In genomic region chr7:15801041-15801440, GRCh38 we compare ENCODE assay signal across 26 cellular contexts.
"Had no signal": no experiment of that assay in that cellular context is flagged by ENCODE, and none has a peak within 500 bp of the region (broad histone marks: within the 10 kb centered on the region; RNA-seq: fewer than 3 reads in every experiment).

No MANE protein-coding gene starts in this region.

- DNase-seq: activated B cell treated with CpG ODN at 0.5 μM for 24 hours; activated CD4-positive, alpha-beta T cell treated with anti-CD3 and anti-CD28 coated beads for 48 hours; activated CD8-positive, alpha-beta T cell treated with anti-CD3 and anti-CD28 coated beads for 36 hours; activated naive CD4-positive, alpha-beta T cell; activated naive CD8-positive, alpha-beta T cell treated with anti-CD3 and anti-CD28 coated beads for 36 hours; activated T-cell treated with anti-CD3 and anti-CD28 coated beads, Interleukin-2, amount 50 U/mL, for 1 hour; amniotic stem cell; colonic mucosa; endodermal cell; foreskin melanocyte; immature natural killer cell; kidney glomerular epithelial cell; naive B cell; stimulated activated CD4-positive, alpha-beta T cell treated with anti-CD3 and anti-CD28 coated beads, Interleukin-4, amount 100 ng/mL, for 24 hours; upper lobe of right lung had no signal

- H3K9me3 ChIP-seq: colonic mucosa, mucosa of descending colon, sigmoid colon, thoracic aorta, upper lobe of right lung had no signal

- H3K27ac ChIP-seq: brain microvascular endothelial cell, colonic mucosa, epithelial cell of prostate, upper lobe of right lung had no signal

- H3K36me3 Mint-ChIP-seq: activated naive CD8-positive, alpha-beta T cell treated with anti-CD3 and anti-CD28 coated beads for 36 hours; immature natural killer cell; memory B cell; naive B cell; neural progenitor cell; stimulated activated effector memory CD8-positive, alpha-beta T cell treated with anti-CD3 and anti-CD28 coated beads, Interleukin-12 subunit alpha, Interleukin-12 subunit beta, amount 100 ng/mL, for 72 hours had no signal

- H3K4me1 Mint-ChIP-seq: activated B cell treated with CpG ODN at 0.5 μM for 24 hours; activated naive CD8-positive, alpha-beta T cell treated with anti-CD3 and anti-CD28 coated beads for 36 hours; activated T-helper 17 cell treated with anti-CD3 and anti-CD28 coated beads, Interleukin-2, amount 50 U/mL, for 72 hours; central memory CD8-positive, alpha-beta T cell; endodermal cell; immature natural killer cell; memory B cell; naive B cell; stimulated activated effector memory CD8-positive, alpha-beta T cell treated with anti-CD3 and anti-CD28 coated beads, Interleukin-12 subunit alpha, Interleukin-12 subunit beta, amount 100 ng/mL, for 72 hours had no signal

- H3K36me3 ChIP-seq: brain microvascular endothelial cell, colonic mucosa, neural progenitor cell, sigmoid colon, thoracic aorta, upper lobe of right lung had no signal

- H3K9ac ChIP-seq: neural progenitor cell had no signal

- H2AFZ ChIP-seq: neural progenitor cell had no signal

- H3K4me3 Mint-ChIP-seq: activated B cell treated with CpG ODN at 0.5 μM for 24 hours; activated CD8-positive, alpha-beta T cell treated with anti-CD3 and anti-CD28 coated beads for 36 hours; activated naive CD8-positive, alpha-beta T cell treated with anti-CD3 and anti-CD28 coated beads for 36 hours; activated T-helper 17 cell treated with anti-CD3 and anti-CD28 coated beads, Interleukin-2, amount 50 U/mL, for 72 hours; central memory CD8-positive, alpha-beta T cell; endodermal cell; immature natural killer cell; memory B cell; naive B cell; neural progenitor cell; stimulated activated effector memory CD8-positive, alpha-beta T cell treated with anti-CD3 and anti-CD28 coated beads, Interleukin-12 subunit alpha, Interleukin-12 subunit beta, amount 100 ng/mL, for 72 hours; T-helper 2 cell treated with Interferon-gamma antibody and Interleukin-4, amounts not matched to agents 5 μg/mL and 100 μg/mL, for 36 hours had no signal

- H3K9me3 Mint-ChIP-seq: endodermal cell, neural progenitor cell had no signal

- H3K4me2 ChIP-seq: neural progenitor cell had no signal

- H3K27me3 Mint-ChIP-seq: activated B cell treated with CpG ODN at 0.5 μM for 24 hours; activated CD8-positive, alpha-beta T cell treated with anti-CD3 and anti-CD28 coated beads for 36 hours; activated naive CD8-positive, alpha-beta T cell treated with anti-CD3 and anti-CD28 coated beads for 36 hours; activated T-helper 17 cell treated with anti-CD3 and anti-CD28 coated beads, Interleukin-2, amount 50 U/mL, for 72 hours; central memory CD8-positive, alpha-beta T cell; memory B cell; naive B cell had no signal

- H3K4me3 ChIP-seq: colonic mucosa, mucosa of descending colon, neural progenitor cell, sigmoid colon, thoracic aorta, upper lobe of right lung had no signal

- H3K27me3 ChIP-seq: brain microvascular endothelial cell, colonic mucosa, neural progenitor cell, sigmoid colon, upper lobe of right lung had no signal

- ATAC-seq: activated CD8-positive, alpha-beta T cell treated with anti-CD3 and anti-CD28 coated beads for 36 hours; activated T-helper 17 cell treated with anti-CD3 and anti-CD28 coated beads, Interleukin-2, amount 50 U/mL, for 72 hours; stimulated activated effector memory CD8-positive, alpha-beta T cell treated with anti-CD3 and anti-CD28 coated beads, Interleukin-12 subunit alpha, Interleukin-12 subunit beta, amount 100 ng/mL, for 72 hours; upper lobe of right lung had no signal

- H3K27ac Mint-ChIP-seq: activated B cell treated with CpG ODN at 0.5 μM for 24 hours; activated CD8-positive, alpha-beta T cell treated with anti-CD3 and anti-CD28 coated beads for 36 hours; activated naive CD8-positive, alpha-beta T cell treated with anti-CD3 and anti-CD28 coated beads for 36 hours; activated T-helper 17 cell treated with anti-CD3 and anti-CD28 coated beads, Interleukin-2, amount 50 U/mL, for 72 hours; endodermal cell; immature natural killer cell; memory B cell; naive B cell; neural progenitor cell; stimulated activated effector memory CD8-positive, alpha-beta T cell treated with anti-CD3 and anti-CD28 coated beads, Interleukin-12 subunit alpha, Interleukin-12 subunit beta, amount 100 ng/mL, for 72 hours; T-helper 2 cell treated with Interferon-gamma antibody and Interleukin-4, amounts not matched to agents 5 μg/mL and 100 μg/mL, for 36 hours had no signal

- H3K4me1 ChIP-seq: colonic mucosa, upper lobe of right lung had no signal
